Comparison of ENCODE assay signal across 8 cellular contexts in the genomic region with DNA sequence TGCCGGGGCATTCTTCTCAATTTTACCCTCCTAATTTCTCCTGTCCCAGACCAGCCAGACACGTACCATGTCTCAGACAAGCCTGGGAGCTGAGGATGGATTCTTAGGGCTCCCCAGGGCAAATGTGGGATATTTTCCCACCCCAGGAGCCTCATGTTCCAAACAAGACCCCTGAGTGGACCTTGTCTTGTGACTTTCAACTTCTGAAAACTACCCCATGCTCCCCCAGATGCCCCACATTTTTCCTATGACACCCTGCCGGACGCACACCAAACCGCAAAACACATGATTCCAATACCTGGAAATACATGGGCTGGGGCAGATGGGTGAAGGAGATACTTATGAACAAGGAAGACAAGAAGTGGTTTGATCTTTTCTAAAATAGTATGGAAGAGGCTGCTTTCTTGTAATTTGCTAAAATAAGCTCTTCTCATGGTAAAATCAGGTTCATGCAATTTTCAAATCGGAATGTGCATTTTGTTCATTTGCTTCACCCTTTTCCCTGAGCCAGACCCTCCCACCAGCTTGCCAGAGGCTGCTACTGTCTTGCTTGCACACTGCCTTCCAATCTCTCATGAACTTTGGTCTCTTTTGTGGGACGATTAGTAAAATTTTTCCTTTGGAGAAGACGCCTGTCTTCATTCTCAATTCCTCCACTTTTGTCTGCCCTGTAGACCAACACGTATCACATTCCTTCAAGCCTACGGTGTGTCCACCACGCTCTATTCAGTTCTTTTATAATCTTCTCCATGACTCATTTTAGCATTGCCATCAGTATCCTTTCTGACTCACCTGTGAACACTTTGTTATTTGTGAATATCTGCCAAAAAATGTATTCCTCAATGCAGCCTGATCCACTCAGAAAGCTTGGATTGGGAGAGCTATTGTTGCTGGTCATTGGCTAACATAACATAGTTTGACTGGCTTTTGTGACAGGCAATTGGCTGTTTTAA. TPM values are rescaled to one million over a fixed set of nuclear protein-coding genes. Genes with fewer than 3 reads are reported as not detected.
DNase-seq lines count a peak whose midpoint lies in the region; ATAC-seq and TF ChIP-seq lines count a peak whose summit lies in the region.

No MANE protein-coding gene starts in this region.

- H3K36me3 ChIP-seq in BLaER1: no peaks in the 10 kb centered on the region
- no peaks in the 10 kb centered on the region for H3K36me3 ChIP-seq in colonic mucosa

- peaks cover 42% of the 10 kb centered on the region for H3K36me3 Mint-ChIP-seq in natural killer cell

- H3K4me1 Mint-ChIP-seq in natural killer cell: peaks cover 66 to 77% of the 10 kb centered on the region in 2 donors

- H3K27me3 ChIP-seq in BLaER1 (no peaks in the 10 kb centered on the region), colonic mucosa (no peaks in the 10 kb centered on the region)

- DNase-seq in M059J (ENCODE audit: low read depth) (peak; percentile 34), colonic mucosa (no peak), natural killer cell (no peak), NCI-H146 treated with DMSO at 0.1 percent for 48 hours (lab: John Stamatoyannopoulos, UW; ENCODE audit: unreplicated experiment) (no peak), NCI-H524 (lab: John Stamatoyannopoulos, UW) (no peak)

- TF ChIP-seq CTCF in colonic mucosa (IDR thresholded peaks at IDR 0.05): no peak
- no peak for TF ChIP-seq CTCF in natural killer cell (IDR thresholded peaks at IDR 0.05)

- H3K4me1 ChIP-seq in BLaER1 (peaks cover 14% of the 10 kb centered on the region), colonic mucosa (no peaks in the 10 kb centered on the region)

- H3K4me3 ChIP-seq in BLaER1 (no peak overlapping the region), colonic mucosa (peak overlapping the region; percentile 29)

- no peak overlapping the region for H3K9ac ChIP-seq in BLaER1
- H3K9ac ChIP-seq in colonic mucosa (ENCODE audit: low read depth in 2 of 2, low read length in 2 of 2): peak overlapping the region; percentile 27 to 62

- ATAC-seq in natural killer cell: peak in 1 of 3 donors; percentile 40
- no peak for ATAC-seq in GM19328 (IDR thresholded peaks at IDR 0.05; ENCODE audit: unreplicated experiment)
- no peak for ATAC-seq in GM19324 (IDR thresholded peaks at IDR 0.05; ENCODE audit: low FRiP score, unreplicated experiment)

- intact Hi-C loops in colonic mucosa (cut with DNase I): no loop called here
- intact Hi-C loops in natural killer cell (cut with micrococcal nuclease): loop anchor here (2.0 to 5.0 kb wide), 5 partner anchors 18 to 286 kb away; partner anchors contain the start of genes GIMAP2, GIMAP4 and GIMAP8

- no peaks in the 10 kb centered on the region for H3K27me3 Mint-ChIP-seq in natural killer cell (ENCODE audit: low read depth in 2 of 2)

- H3K9me3 Mint-ChIP-seq in natural killer cell: no peaks in the 10 kb centered on the region

- H3K27ac Mint-ChIP-seq in natural killer cell: peak overlapping the region; percentile 86 to 91

- H3K4me2 ChIP-seq in BLaER1: peak overlapping the region; percentile 65; the same call in 1 of the 2 replicates

- no peak overlapping the region for H3K27ac ChIP-seq in BLaER1
- peak overlapping the region; percentile 67 for H3K27ac ChIP-seq in colonic mucosa

- H3K9me3 ChIP-seq in BLaER1 (no peaks in the 10 kb centered on the region), colonic mucosa (no peaks in the 10 kb centered on the region)

- H4K20me1 ChIP-seq in BLaER1: no peaks in the 10 kb centered on the region

- H3K4me3 Mint-ChIP-seq in natural killer cell: peak overlapping the region; percentile 91

RNA-seq across cellular contexts. Expression of gene GIMAP5, which starts 1.1 kb away (rescaled TPM):
- total RNA-seq in M059J (2014; rRNA removed; shearing (Covaris generic)): not detected in 2 replicates
- total RNA-seq in colonic mucosa (1 to 10 TPM; 2.5 to 5.2 TPM), natural killer cell (10 to 100 TPM; 29.2 to 64.1 (median 35.3) TPM)

RNA-seq across cellular contexts. Expression of gene GIMAP1, which starts 22.0 kb away (rescaled TPM):
- 0.07 TPM in 1 of 2 replicates, not detected in the other for total RNA-seq in M059J (2014; rRNA removed; shearing (Covaris generic))
- total RNA-seq in colonic mucosa (1 to 10 TPM in 1 of 2 donors, under 1 TPM in 1; 0.94 to 1.6 TPM), natural killer cell (10 to 100 TPM; 11.1 to 23.9 (median 13.3) TPM)

RNA-seq across cellular contexts. Expression of gene GIMAP2, which starts 52.9 kb away (rescaled TPM):
- 5.6 and 6.3 TPM in 2 replicates for total RNA-seq in M059J (2014; rRNA removed; shearing (Covaris generic))
- 1 to 10 TPM; 6.5 to 6.9 TPM for total RNA-seq in colonic mucosa
- 10 to 100 TPM; 47.5 to 77.5 (median 61.0) TPM for total RNA-seq in natural killer cell

Comparison
In these comparisons a context has a peak if more than half of its experiments do, and no peak if none do; other contexts are left out.
1. RNA of gene GIMAP5, which starts 1.1 kb away (total RNA-seq): 29.2 to 64.1 TPM in natural killer cell; 2.5 to 5.2 TPM in colonic mucosa and not detected in M059J; every median in the first group is over 4 times any median in the second.
2. RNA of gene GIMAP1, which starts 22.0 kb away (total RNA-seq): 11.1 to 23.9 TPM in natural killer cell; 0.94 to 1.6 TPM in colonic mucosa and 0.07 TPM in M059J; every median in the first group is over 4 times any median in the second.